1 cellular context compared by ENCODE assay signal in the genomic region with DNA sequence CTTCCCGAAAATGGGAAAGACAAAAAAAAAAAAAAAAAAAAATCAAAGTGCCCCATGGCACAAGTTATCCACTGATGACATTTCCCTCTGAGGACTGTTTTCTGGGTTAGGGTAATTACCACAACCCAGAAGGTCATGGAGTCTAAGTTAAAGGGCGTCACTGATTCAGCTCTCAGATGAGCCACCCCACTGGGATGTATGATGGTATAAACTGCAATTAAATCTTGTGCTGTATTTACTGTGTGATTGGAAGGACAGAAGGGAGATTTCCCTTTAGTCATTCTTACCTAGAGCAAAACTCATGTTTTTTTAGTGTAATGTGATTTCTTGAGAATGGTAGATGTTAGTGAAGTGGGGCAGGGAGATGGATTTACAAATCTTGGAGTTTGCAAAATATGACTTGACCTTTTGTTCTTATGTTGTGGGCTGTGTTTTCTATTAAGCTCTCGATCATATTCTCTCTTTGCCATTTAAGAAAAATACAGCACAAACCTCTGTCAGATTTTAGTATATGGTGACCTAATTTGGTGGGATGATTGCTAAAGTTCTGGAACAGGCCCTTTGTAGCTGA.
TF ChIP-seq lines count a peak whose summit lies in the region.

No MANE protein-coding gene starts in this region.

TF ChIP-seq in GM23338, 12 proteins besides CTCF, POLR2A, EP300 and RAD21 (continued from another document):
- TF ChIP-seq, protein P1, sequence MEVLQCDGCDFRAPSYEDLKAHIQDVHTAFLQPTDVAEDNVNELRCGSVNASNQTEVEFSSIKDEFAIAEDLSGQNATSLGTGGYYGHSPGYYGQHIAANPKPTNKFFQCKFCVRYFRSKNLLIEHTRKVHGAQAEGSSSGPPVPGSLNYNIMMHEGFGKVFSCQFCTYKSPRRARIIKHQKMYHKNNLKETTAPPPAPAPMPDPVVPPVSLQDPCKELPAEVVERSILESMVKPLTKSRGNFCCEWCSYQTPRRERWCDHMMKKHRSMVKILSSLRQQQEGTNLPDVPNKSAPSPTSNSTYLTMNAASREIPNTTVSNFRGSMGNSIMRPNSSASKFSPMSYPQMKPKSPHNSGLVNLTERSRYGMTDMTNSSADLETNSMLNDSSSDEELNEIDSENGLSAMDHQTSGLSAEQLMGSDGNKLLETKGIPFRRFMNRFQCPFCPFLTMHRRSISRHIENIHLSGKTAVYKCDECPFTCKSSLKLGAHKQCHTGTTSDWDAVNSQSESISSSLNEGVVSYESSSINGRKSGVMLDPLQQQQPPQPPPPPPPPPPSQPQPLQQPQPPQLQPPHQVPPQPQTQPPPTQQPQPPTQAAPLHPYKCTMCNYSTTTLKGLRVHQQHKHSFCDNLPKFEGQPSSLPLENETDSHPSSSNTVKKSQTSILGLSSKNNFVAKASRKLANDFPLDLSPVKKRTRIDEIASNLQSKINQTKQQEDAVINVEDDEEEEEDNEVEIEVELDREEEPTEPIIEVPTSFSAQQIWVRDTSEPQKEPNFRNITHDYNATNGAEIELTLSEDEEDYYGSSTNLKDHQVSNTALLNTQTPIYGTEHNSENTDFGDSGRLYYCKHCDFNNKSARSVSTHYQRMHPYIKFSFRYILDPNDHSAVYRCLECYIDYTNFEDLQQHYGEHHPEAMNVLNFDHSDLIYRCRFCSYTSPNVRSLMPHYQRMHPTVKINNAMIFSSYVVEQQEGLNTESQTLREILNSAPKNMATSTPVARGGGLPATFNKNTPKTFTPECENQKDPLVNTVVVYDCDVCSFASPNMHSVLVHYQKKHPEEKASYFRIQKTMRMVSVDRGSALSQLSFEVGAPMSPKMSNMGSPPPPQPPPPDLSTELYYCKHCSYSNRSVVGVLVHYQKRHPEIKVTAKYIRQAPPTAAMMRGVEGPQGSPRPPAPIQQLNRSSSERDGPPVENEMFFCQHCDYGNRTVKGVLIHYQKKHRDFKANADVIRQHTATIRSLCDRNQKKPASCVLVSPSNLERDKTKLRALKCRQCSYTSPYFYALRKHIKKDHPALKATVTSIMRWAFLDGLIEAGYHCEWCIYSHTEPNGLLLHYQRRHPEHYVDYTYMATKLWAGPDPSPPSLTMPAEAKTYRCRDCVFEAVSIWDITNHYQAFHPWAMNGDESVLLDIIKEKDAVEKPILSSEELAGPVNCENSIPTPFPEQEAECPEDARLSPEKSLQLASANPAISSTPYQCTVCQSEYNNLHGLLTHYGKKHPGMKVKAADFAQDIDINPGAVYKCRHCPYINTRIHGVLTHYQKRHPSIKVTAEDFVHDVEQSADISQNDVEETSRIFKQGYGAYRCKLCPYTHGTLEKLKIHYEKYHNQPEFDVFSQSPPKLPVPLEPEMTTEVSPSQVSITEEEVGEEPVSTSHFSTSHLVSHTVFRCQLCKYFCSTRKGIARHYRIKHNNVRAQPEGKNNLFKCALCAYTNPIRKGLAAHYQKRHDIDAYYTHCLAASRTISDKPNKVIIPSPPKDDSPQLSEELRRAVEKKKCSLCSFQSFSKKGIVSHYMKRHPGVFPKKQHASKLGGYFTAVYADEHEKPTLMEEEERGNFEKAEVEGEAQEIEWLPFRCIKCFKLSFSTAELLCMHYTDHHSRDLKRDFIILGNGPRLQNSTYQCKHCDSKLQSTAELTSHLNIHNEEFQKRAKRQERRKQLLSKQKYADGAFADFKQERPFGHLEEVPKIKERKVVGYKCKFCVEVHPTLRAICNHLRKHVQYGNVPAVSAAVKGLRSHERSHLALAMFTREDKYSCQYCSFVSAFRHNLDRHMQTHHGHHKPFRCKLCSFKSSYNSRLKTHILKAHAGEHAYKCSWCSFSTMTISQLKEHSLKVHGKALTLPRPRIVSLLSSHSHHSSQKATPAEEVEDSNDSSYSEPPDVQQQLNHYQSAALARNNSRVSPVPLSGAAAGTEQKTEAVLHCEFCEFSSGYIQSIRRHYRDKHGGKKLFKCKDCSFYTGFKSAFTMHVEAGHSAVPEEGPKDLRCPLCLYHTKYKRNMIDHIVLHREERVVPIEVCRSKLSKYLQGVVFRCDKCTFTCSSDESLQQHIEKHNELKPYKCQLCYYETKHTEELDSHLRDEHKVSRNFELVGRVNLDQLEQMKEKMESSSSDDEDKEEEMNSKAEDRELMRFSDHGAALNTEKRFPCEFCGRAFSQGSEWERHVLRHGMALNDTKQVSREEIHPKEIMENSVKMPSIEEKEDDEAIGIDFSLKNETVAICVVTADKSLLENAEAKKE (CRISPR knock-in tag; IDR thresholded peaks at IDR 0.05), result no peak
- no peak for TF ChIP-seq NANOG (IDR thresholded peaks at IDR 0.05; ENCODE audit: borderline replicate concordance)
- TF ChIP-seq EZH2phosphoT487 (IDR thresholded peaks at IDR 0.05; ENCODE audit: unreplicated experiment), result no peak
- no peak for TF ChIP-seq JUNB (IDR thresholded peaks at IDR 0.05; ENCODE audit: unreplicated experiment)
- TF ChIP-seq, protein P2, sequence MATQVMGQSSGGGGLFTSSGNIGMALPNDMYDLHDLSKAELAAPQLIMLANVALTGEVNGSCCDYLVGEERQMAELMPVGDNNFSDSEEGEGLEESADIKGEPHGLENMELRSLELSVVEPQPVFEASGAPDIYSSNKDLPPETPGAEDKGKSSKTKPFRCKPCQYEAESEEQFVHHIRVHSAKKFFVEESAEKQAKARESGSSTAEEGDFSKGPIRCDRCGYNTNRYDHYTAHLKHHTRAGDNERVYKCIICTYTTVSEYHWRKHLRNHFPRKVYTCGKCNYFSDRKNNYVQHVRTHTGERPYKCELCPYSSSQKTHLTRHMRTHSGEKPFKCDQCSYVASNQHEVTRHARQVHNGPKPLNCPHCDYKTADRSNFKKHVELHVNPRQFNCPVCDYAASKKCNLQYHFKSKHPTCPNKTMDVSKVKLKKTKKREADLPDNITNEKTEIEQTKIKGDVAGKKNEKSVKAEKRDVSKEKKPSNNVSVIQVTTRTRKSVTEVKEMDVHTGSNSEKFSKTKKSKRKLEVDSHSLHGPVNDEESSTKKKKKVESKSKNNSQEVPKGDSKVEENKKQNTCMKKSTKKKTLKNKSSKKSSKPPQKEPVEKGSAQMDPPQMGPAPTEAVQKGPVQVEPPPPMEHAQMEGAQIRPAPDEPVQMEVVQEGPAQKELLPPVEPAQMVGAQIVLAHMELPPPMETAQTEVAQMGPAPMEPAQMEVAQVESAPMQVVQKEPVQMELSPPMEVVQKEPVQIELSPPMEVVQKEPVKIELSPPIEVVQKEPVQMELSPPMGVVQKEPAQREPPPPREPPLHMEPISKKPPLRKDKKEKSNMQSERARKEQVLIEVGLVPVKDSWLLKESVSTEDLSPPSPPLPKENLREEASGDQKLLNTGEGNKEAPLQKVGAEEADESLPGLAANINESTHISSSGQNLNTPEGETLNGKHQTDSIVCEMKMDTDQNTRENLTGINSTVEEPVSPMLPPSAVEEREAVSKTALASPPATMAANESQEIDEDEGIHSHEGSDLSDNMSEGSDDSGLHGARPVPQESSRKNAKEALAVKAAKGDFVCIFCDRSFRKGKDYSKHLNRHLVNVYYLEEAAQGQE (IDR thresholded peaks at IDR 0.05; ENCODE audit: unreplicated experiment), result no peak
- TF ChIP-seq CREB1 (CRISPR knock-in tag; IDR thresholded peaks at IDR 0.05; ENCODE audit: low read depth), result no peak
- TF ChIP-seq STAT1 (IDR thresholded peaks at IDR 0.05; ENCODE audit: unreplicated experiment), result no peak
- TF ChIP-seq EZH2 (IDR thresholded peaks at IDR 0.05; ENCODE audit: low read depth, unreplicated experiment), result no peak
- TF ChIP-seq POLR2AphosphoS5 (IDR thresholded peaks at IDR 0.05; ENCODE audit: low read depth), result no peak
